In genomic region chr17:47204722-47205418, GRCh38 we compare ENCODE assay signal across 9 cellular contexts. TPM values are rescaled to one million over a fixed set of nuclear protein-coding genes. Genes with fewer than 3 reads are reported as not detected.
DNase-seq lines count a peak whose midpoint lies in the region; ATAC-seq and TF ChIP-seq lines count a peak whose summit lies in the region.
"Had no signal": no experiment of that assay in that cellular context is flagged by ENCODE, and none has a peak within 500 bp of the region (broad histone marks: within the 10 kb centered on the region; RNA-seq: fewer than 3 reads in every experiment).

No MANE protein-coding gene starts in this region.

- H3K4me1 ChIP-seq in hepatocyte (ENCODE audit: insufficient read depth): peaks cover 21% of the 10 kb centered on the region

- H3K9me3 ChIP-seq in hepatocyte (ENCODE audit: low read depth): no peaks in the 10 kb centered on the region

- H3K27ac Mint-ChIP-seq in stimulated activated memory B cell treated with anti-CD40 and anti-IgM and Interleukin-4, amounts not matched to agents 10 μg/mL and 1 μg/mL and 100 μg/mL, for 72 hours: peak overlapping the region; percentile 94

- H4K20me1 ChIP-seq in hepatocyte (ENCODE audit: insufficient read depth, poor library complexity, severe bottlenecking): no peaks in the 10 kb centered on the region

- peak overlapping the region; percentile 18 for H2AFZ ChIP-seq in hepatocyte

- no peaks in the 10 kb centered on the region for H3K9me2 ChIP-seq in hepatocyte (replicated peaks; ENCODE audit: insufficient read depth)

- no peak overlapping the region for H3K4me3 ChIP-seq in hepatocyte
- H3K4me3 ChIP-seq: SK-N-MC had no signal

- H3K36me3 ChIP-seq in hepatocyte (replicated peaks; ENCODE audit: insufficient read depth, low read depth): no peaks in the 10 kb centered on the region

- no peaks in the 10 kb centered on the region for H3K36me3 Mint-ChIP-seq in stimulated activated memory B cell treated with anti-CD40 and anti-IgM and Interleukin-4, amounts not matched to agents 10 μg/mL and 1 μg/mL and 100 μg/mL, for 72 hours

- H3K79me2 ChIP-seq in hepatocyte: no peaks in the 10 kb centered on the region

- no peaks in the 10 kb centered on the region for H3K27me3 Mint-ChIP-seq in stimulated activated memory B cell treated with anti-CD40 and anti-IgM and Interleukin-4, amounts not matched to agents 10 μg/mL and 1 μg/mL and 100 μg/mL, for 72 hours

- no peaks in the 10 kb centered on the region for H3K27me3 ChIP-seq in hepatocyte

- DNase-seq in ELR (ENCODE audit: low read depth) (peak; percentile 42), MV-4-11 (lab: John Stamatoyannopoulos, UW) (peak; percentile 81), hepatocyte (ENCODE audit: low spot score) (no peak), NCI-H1092 treated with DMSO at 0.1 percent for 48 hours (lab: John Stamatoyannopoulos, UW) (no peak), SK-N-DZ (ENCODE audit: low spot score) (no peak)
- DNase-seq in activated effector memory CD4-positive, alpha-beta T cell treated with anti-CD3 and anti-CD28 coated beads, Interleukin-2, amount 50 U/mL, for 16 hours: peak; percentile 68

- peaks cover 80% of the 10 kb centered on the region for H3K4me1 Mint-ChIP-seq in stimulated activated memory B cell treated with anti-CD40 and anti-IgM and Interleukin-4, amounts not matched to agents 10 μg/mL and 1 μg/mL and 100 μg/mL, for 72 hours

- 53% methylated on average over 6 of the region's 6 CpGs for WGBS in hepatocyte (ENCODE audit: low lambda C conversion rate, missing lambda C conversion rate)

- ATAC-seq in GM21576 (IDR thresholded peaks at IDR 0.05; ENCODE audit: unreplicated experiment): peak; percentile 50
- ATAC-seq in stimulated activated memory B cell treated with anti-CD40 and anti-IgM and Interleukin-4, amounts not matched to agents 10 μg/mL and 1 μg/mL and 100 μg/mL, for 72 hours: peak; percentile 87

- H3K27ac ChIP-seq in hepatocyte: peak overlapping the region; percentile 65
- H3K27ac ChIP-seq: SK-N-MC had no signal

- H3K4me2 ChIP-seq in hepatocyte: peak overlapping the region; percentile 38

- no peak for TF ChIP-seq CTCF in hepatocyte (IDR thresholded peaks at IDR 0.05; ENCODE audit: poor library complexity)

- H3K4me3 Mint-ChIP-seq in stimulated activated memory B cell treated with anti-CD40 and anti-IgM and Interleukin-4, amounts not matched to agents 10 μg/mL and 1 μg/mL and 100 μg/mL, for 72 hours: peak overlapping the region; percentile 75

- H3K9me3 Mint-ChIP-seq in stimulated activated memory B cell treated with anti-CD40 and anti-IgM and Interleukin-4, amounts not matched to agents 10 μg/mL and 1 μg/mL and 100 μg/mL, for 72 hours: no peaks in the 10 kb centered on the region

RNA-seq across cellular contexts. Expression of gene MYL4, which starts 4.3 kb away (rescaled TPM):
- 4.3 and 10.2 TPM in 2 replicates for total RNA-seq in hepatocyte
- polyA plus RNA-seq in hepatocyte: 28.6 and 28.7 TPM in 2 replicates
- polyA plus RNA-seq in SK-N-DZ (2014; cell fraction: cytosol; rRNA removed): not detected in 2 replicates
- 0.47 TPM in 1 of 2 replicates, not detected in the other for polyA plus RNA-seq in SK-N-DZ (2014; cell fraction: nucleus; rRNA removed)

RNA-seq across cellular contexts. Expression of gene CDC27, which starts 15.8 kb away (rescaled TPM):
- 61.9 and 63.5 TPM in 2 replicates for total RNA-seq in hepatocyte
- polyA plus RNA-seq in hepatocyte: 35.6 and 38.4 TPM in 2 replicates
- 58.9 and 61.2 TPM in 2 replicates for polyA plus RNA-seq in SK-N-DZ (2014; cell fraction: cytosol; rRNA removed)
- 71.2 and 102 TPM in 2 replicates for polyA plus RNA-seq in SK-N-DZ (2014; cell fraction: nucleus; rRNA removed)

RNA-seq across cellular contexts. Expression of gene ITGB3, which starts 48.8 kb away (rescaled TPM):
- 1.4 TPM in 2 replicates for total RNA-seq in hepatocyte
- polyA plus RNA-seq in hepatocyte: 0.66 and 0.95 TPM in 2 replicates
- polyA plus RNA-seq in SK-N-DZ (2014; cell fraction: cytosol; rRNA removed): not detected in 2 replicates
- 0.44 TPM in 1 of 2 replicates, not detected in the other for polyA plus RNA-seq in SK-N-DZ (2014; cell fraction: nucleus; rRNA removed)

Comparison
In these comparisons a context has a peak if more than half of its experiments do, and no peak if none do; other contexts are left out.
1. DNase-seq: peak in ELR (single experiment), MV-4-11 (single experiment) and activated effector memory CD4-positive, alpha-beta T cell treated with anti-CD3 and anti-CD28 coated beads, Interleukin-2, amount 50 U/mL, for 16 hours (single experiment); none in hepatocyte (single experiment), NCI-H1092 treated with DMSO at 0.1 percent for 48 hours (single experiment) and SK-N-DZ (single experiment).